In the genomic region with DNA sequence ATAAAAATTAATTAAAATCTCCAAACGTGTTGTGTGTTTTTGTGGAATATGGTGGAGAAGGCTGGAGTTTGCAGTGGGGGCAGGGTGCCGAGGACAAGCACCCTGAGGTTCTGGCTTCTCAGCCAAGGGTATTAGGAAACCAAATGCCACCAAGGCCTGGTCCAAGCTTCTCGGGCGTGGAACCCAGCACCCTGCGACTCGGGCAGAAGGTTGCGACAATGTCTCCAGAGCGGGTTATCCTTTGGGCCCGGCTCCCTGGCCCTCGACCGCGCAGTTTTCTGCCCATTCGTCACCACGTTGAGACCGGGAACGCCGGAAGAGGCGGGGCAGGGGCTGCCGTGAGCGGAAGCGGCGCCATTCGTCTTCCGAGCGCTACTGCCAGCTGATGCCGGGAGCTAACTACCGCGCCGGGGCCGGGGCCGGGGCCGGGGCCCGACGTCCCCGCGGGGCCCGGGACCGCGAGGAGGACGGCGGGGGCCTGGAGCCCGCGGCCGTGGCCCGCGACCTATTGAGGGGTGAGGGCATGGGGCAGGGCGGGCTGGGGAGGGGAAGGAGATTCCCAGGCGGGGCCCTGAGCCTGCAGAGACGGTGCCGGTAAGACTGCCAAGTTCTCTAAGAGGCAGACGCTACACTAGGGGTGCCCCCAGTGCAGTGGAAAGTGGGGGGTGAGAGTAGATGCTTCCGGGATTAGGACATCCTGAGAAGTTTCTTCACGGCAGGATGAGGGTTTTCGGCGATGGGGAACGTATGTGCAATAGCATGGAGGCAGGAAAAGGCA, we compare ENCODE assay signal across 8 cellular contexts. TPM values are rescaled to one million over a fixed set of nuclear protein-coding genes. Genes with fewer than 3 reads are reported as not detected.
DNase-seq lines count a peak whose midpoint lies in the region; ATAC-seq and TF ChIP-seq lines count a peak whose summit lies in the region.

A gene with protein sequence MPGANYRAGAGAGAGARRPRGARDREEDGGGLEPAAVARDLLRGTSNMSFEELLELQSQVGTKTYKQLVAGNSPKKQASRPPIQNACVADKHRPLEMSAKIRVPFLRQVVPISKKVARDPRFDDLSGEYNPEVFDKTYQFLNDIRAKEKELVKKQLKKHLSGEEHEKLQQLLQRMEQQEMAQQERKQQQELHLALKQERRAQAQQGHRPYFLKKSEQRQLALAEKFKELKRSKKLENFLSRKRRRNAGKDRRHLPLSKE (plus strand): TSS at position 354 of the 778 bp plus-strand sequence. CDS start 32 bp downstream, at position 386.

- peak within 1 kb of the TSS; percentile 88 for H3K9ac ChIP-seq in NT2/D1 (ENCODE audit: insufficient read length, low read depth)

- peaks cover 7% of the 10 kb centered on the region for H3K4me1 ChIP-seq in NT2/D1 (ENCODE audit: insufficient read depth, insufficient read length)

- H3K9me3 ChIP-seq in NT2/D1 (ENCODE audit: insufficient read depth, low read length) = no peaks in the 10 kb centered on the region

- DNase-seq in AG08395 (ENCODE audit: low spot score) (peak; percentile 89), NT2/D1 (ENCODE audit: low read depth, low spot score) (no peak), endothelial cell (ENCODE audit: low spot score) (peak; percentile 76), mesothelial cell of epicardium (ENCODE audit: low spot score in 2 of 2, unreplicated experiment in 2 of 2) (peak; percentile 54 to 79)
- peak; percentile 72 for DNase-seq in activated CD8-positive, alpha-beta memory T cell treated with anti-CD3 and anti-CD28 coated beads, Interleukin-2, amount 50 U/mL, for 4 hours
- peak; percentile 42 to 50 for DNase-seq in stimulated activated CD8-positive, alpha-beta memory T cell treated with anti-CD3 and anti-CD28 coated beads, Interleukin-15, amount 100 ng/mL, for 4 hours (ENCODE audit: low read depth in 2 of 2)

- TF ChIP-seq CTCF in endothelial cell (IDR thresholded peaks at IDR 0.05; ENCODE audit: unreplicated experiment) = no peak
- TF ChIP-seq CTCF in mesothelial cell of epicardium (IDR thresholded peaks at IDR 0.05; ENCODE audit: unreplicated experiment) = no peak

- H3K4me1 Mint-ChIP-seq in endothelial cell (ENCODE audit: unreplicated experiment) (peaks cover 44% of the 10 kb centered on the region), mesothelial cell of epicardium (peaks cover 4% of the 10 kb centered on the region)

- ATAC-seq in GM19023 (IDR thresholded peaks at IDR 0.05; ENCODE audit: unreplicated experiment) = peak; percentile 75
- ATAC-seq in HG03521 (IDR thresholded peaks at IDR 0.05; ENCODE audit: unreplicated experiment) = peak; percentile 73

- H3K4me3 Mint-ChIP-seq in endothelial cell (ENCODE audit: unreplicated experiment) = peak within 1 kb of the TSS; percentile 99
- H3K4me3 Mint-ChIP-seq in mesothelial cell of epicardium = peak within 1 kb of the TSS; percentile 95

- peaks cover 29% of the 10 kb centered on the region for H3K36me3 Mint-ChIP-seq in endothelial cell (ENCODE audit: low read depth, unreplicated experiment)
- peaks cover 24% of the 10 kb centered on the region for H3K36me3 Mint-ChIP-seq in mesothelial cell of epicardium

- H3K27me3 Mint-ChIP-seq in endothelial cell (ENCODE audit: unreplicated experiment) = peaks cover 14% of the 10 kb centered on the region
- no peaks in the 10 kb centered on the region for H3K27me3 Mint-ChIP-seq in mesothelial cell of epicardium (ENCODE audit: low read depth)

- H3K36me3 ChIP-seq in NT2/D1 (ENCODE audit: insufficient read depth, insufficient read length, low read length) = peaks cover 70% of the 10 kb centered on the region

- peak within 1 kb of the TSS; percentile 97 for H3K27ac Mint-ChIP-seq in endothelial cell (ENCODE audit: unreplicated experiment)
- peak within 1 kb of the TSS; percentile 96 for H3K27ac Mint-ChIP-seq in mesothelial cell of epicardium

- H3K9me3 Mint-ChIP-seq in endothelial cell (ENCODE audit: unreplicated experiment) = no peaks in the 10 kb centered on the region
- no peaks in the 10 kb centered on the region for H3K9me3 Mint-ChIP-seq in mesothelial cell of epicardium

- H3K27me3 ChIP-seq in NT2/D1 (ENCODE audit: insufficient read depth, insufficient read length) = no peaks in the 10 kb centered on the region

- peak within 1 kb of the TSS; percentile 84 for H3K4me3 ChIP-seq in NT2/D1 (ENCODE audit: insufficient read length, low read depth)

RNA-seq across cellular contexts. Expression of the gene that starts here (rescaled TPM):
- 82.1 TPM for total RNA-seq in endothelial cell (ENCODE audit: unreplicated experiment)
- 44.2 to 45.9 TPM (median 45.1 TPM) in 3 replicates for total RNA-seq in mesothelial cell of epicardium
